Comparison of ENCODE assay signal across 1 cellular context in the genomic region with DNA sequence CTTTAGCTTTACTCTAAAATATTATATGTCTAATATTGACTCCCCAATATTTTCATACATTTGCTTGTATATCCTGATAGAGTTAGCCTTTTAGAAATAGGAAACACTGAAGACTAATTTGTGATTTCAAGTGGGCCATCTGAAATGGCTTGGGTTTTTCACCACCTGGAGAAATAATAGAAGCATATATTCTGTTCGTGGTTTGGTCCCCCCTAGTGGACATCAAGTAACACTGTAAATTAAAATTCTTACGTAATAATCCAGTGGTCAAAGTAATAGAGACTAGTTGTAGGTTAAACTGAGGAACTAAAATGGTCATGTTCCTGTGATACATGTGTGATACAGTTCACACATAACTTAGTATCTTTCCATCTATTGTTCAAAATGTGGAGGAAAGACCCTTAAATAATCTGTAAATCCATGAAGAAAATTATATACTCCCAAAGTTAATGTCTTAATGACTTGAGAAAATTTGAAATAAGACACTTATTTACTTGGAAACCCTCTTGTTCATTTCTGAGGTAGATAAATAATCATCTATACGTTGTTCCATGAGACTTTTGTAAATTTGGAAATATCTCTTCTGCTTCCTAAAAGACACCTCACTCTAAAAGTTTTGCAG.
TF ChIP-seq lines count a peak whose summit lies in the region.

No MANE protein-coding gene starts in this region.

TF ChIP-seq in GM23338, 12 proteins besides CTCF, POLR2A, EP300 and RAD21 (continued from another document):
- TF ChIP-seq, protein P1, sequence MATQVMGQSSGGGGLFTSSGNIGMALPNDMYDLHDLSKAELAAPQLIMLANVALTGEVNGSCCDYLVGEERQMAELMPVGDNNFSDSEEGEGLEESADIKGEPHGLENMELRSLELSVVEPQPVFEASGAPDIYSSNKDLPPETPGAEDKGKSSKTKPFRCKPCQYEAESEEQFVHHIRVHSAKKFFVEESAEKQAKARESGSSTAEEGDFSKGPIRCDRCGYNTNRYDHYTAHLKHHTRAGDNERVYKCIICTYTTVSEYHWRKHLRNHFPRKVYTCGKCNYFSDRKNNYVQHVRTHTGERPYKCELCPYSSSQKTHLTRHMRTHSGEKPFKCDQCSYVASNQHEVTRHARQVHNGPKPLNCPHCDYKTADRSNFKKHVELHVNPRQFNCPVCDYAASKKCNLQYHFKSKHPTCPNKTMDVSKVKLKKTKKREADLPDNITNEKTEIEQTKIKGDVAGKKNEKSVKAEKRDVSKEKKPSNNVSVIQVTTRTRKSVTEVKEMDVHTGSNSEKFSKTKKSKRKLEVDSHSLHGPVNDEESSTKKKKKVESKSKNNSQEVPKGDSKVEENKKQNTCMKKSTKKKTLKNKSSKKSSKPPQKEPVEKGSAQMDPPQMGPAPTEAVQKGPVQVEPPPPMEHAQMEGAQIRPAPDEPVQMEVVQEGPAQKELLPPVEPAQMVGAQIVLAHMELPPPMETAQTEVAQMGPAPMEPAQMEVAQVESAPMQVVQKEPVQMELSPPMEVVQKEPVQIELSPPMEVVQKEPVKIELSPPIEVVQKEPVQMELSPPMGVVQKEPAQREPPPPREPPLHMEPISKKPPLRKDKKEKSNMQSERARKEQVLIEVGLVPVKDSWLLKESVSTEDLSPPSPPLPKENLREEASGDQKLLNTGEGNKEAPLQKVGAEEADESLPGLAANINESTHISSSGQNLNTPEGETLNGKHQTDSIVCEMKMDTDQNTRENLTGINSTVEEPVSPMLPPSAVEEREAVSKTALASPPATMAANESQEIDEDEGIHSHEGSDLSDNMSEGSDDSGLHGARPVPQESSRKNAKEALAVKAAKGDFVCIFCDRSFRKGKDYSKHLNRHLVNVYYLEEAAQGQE (IDR thresholded peaks at IDR 0.05; ENCODE audit: unreplicated experiment): no peak
- TF ChIP-seq, protein P2, sequence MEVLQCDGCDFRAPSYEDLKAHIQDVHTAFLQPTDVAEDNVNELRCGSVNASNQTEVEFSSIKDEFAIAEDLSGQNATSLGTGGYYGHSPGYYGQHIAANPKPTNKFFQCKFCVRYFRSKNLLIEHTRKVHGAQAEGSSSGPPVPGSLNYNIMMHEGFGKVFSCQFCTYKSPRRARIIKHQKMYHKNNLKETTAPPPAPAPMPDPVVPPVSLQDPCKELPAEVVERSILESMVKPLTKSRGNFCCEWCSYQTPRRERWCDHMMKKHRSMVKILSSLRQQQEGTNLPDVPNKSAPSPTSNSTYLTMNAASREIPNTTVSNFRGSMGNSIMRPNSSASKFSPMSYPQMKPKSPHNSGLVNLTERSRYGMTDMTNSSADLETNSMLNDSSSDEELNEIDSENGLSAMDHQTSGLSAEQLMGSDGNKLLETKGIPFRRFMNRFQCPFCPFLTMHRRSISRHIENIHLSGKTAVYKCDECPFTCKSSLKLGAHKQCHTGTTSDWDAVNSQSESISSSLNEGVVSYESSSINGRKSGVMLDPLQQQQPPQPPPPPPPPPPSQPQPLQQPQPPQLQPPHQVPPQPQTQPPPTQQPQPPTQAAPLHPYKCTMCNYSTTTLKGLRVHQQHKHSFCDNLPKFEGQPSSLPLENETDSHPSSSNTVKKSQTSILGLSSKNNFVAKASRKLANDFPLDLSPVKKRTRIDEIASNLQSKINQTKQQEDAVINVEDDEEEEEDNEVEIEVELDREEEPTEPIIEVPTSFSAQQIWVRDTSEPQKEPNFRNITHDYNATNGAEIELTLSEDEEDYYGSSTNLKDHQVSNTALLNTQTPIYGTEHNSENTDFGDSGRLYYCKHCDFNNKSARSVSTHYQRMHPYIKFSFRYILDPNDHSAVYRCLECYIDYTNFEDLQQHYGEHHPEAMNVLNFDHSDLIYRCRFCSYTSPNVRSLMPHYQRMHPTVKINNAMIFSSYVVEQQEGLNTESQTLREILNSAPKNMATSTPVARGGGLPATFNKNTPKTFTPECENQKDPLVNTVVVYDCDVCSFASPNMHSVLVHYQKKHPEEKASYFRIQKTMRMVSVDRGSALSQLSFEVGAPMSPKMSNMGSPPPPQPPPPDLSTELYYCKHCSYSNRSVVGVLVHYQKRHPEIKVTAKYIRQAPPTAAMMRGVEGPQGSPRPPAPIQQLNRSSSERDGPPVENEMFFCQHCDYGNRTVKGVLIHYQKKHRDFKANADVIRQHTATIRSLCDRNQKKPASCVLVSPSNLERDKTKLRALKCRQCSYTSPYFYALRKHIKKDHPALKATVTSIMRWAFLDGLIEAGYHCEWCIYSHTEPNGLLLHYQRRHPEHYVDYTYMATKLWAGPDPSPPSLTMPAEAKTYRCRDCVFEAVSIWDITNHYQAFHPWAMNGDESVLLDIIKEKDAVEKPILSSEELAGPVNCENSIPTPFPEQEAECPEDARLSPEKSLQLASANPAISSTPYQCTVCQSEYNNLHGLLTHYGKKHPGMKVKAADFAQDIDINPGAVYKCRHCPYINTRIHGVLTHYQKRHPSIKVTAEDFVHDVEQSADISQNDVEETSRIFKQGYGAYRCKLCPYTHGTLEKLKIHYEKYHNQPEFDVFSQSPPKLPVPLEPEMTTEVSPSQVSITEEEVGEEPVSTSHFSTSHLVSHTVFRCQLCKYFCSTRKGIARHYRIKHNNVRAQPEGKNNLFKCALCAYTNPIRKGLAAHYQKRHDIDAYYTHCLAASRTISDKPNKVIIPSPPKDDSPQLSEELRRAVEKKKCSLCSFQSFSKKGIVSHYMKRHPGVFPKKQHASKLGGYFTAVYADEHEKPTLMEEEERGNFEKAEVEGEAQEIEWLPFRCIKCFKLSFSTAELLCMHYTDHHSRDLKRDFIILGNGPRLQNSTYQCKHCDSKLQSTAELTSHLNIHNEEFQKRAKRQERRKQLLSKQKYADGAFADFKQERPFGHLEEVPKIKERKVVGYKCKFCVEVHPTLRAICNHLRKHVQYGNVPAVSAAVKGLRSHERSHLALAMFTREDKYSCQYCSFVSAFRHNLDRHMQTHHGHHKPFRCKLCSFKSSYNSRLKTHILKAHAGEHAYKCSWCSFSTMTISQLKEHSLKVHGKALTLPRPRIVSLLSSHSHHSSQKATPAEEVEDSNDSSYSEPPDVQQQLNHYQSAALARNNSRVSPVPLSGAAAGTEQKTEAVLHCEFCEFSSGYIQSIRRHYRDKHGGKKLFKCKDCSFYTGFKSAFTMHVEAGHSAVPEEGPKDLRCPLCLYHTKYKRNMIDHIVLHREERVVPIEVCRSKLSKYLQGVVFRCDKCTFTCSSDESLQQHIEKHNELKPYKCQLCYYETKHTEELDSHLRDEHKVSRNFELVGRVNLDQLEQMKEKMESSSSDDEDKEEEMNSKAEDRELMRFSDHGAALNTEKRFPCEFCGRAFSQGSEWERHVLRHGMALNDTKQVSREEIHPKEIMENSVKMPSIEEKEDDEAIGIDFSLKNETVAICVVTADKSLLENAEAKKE (CRISPR knock-in tag; IDR thresholded peaks at IDR 0.05): no peak
TF ChIP-seq in GM23338: peak in this region for 0.
